Comparison of ENCODE assay signal across 16 cellular contexts in genomic region chr5:80985600-80986228, GRCh38. TPM values are rescaled to one million over a fixed set of nuclear protein-coding genes. Genes with fewer than 3 reads are reported as not detected.
DNase-seq lines count a peak whose midpoint lies in the region; ATAC-seq, FAIRE-seq and TF ChIP-seq lines count a peak whose summit lies in the region.
"Had no signal": no experiment of that assay in that cellular context is flagged by ENCODE, and none has a peak within 500 bp of the region (broad histone marks: within the 10 kb centered on the region; RNA-seq: fewer than 3 reads in every experiment).

No MANE protein-coding gene starts in this region.

- H3K4me1 ChIP-seq in gastrocnemius medialis: peaks cover 0 to 4% of the 10 kb centered on the region in 2 donors
- H3K4me1 ChIP-seq in osteoblast (ENCODE audit: insufficient read depth, low read length): no peaks in the 10 kb centered on the region
- H3K4me1 ChIP-seq: pancreas had no signal

- peak; percentile 37 for FAIRE-seq in GM19239 (lab: Jason Lieb, UNC)
- FAIRE-seq: astrocyte, GM12891 had no signal

- peak overlapping the region; percentile 10; the same call in 1 of the 2 replicates for H3K27ac Mint-ChIP-seq in WTC11
- no peak overlapping the region for H3K27ac Mint-ChIP-seq in natural killer cell treated with Interleukin-12 subunit alpha and Interleukin-12 subunit beta and Interleukin-15 and Interleukin-18, amount 100 ng/mL, for 72 hours
- H3K27ac Mint-ChIP-seq: activated B cell treated with CpG ODN at 0.5 μM for 24 hours, CD14-positive monocyte had no signal

- DNase-seq in GM19239 (ENCODE audit: insufficient read length, low spot score) (no peak), WTC11 (ENCODE audit: low spot score) (no peak), left cardiac atrium (no peak), gastrocnemius medialis (no peak), osteoblast (ENCODE audit: insufficient read length, low spot score, missing footprints) (no peak)
- DNase-seq in natural killer cell treated with Interleukin-12 subunit alpha and Interleukin-12 subunit beta and Interleukin-15 and Interleukin-18, amount 100 ng/mL, for 72 hours (ENCODE audit: low spot score): no peak
- no peak for DNase-seq in activated T-cell treated with anti-CD3 and anti-CD28 coated beads, Interleukin-2, amount 50 U/mL, for 1 hour
- DNase-seq: activated B cell treated with CpG ODN at 0.5 μM for 24 hours; NCI-H1930; NCI-H524; pancreas; PC-9; stimulated activated CD4-positive, alpha-beta T cell treated with anti-CD3 and anti-CD28 coated beads, Interleukin-15, amount 100 ng/mL, for 24 hours had no signal

- no peak for ATAC-seq in WTC11
- peak; percentile 27 to 36 for ATAC-seq in left cardiac atrium
- ATAC-seq in gastrocnemius medialis: peak in 1 of 2 donors; percentile 57
- ATAC-seq in natural killer cell treated with Interleukin-12 subunit alpha and Interleukin-12 subunit beta and Interleukin-15 and Interleukin-18, amount 100 ng/mL, for 72 hours: no peak
- ATAC-seq: pancreas had no signal

- peak in 1 of 2 donors; percentile 43 for TF ChIP-seq POLR2A in gastrocnemius medialis (IDR thresholded peaks at IDR 0.05)

- H3K36me3 Mint-ChIP-seq in WTC11: no peaks in the 10 kb centered on the region
- H3K36me3 Mint-ChIP-seq in natural killer cell treated with Interleukin-12 subunit alpha and Interleukin-12 subunit beta and Interleukin-15 and Interleukin-18, amount 100 ng/mL, for 72 hours: no peaks in the 10 kb centered on the region
- H3K36me3 Mint-ChIP-seq: CD14-positive monocyte had no signal

- no peak overlapping the region for H3K4me3 Mint-ChIP-seq in WTC11
- no peak overlapping the region for H3K4me3 Mint-ChIP-seq in natural killer cell treated with Interleukin-12 subunit alpha and Interleukin-12 subunit beta and Interleukin-15 and Interleukin-18, amount 100 ng/mL, for 72 hours
- H3K4me3 Mint-ChIP-seq: activated B cell treated with CpG ODN at 0.5 μM for 24 hours, CD14-positive monocyte had no signal

- POLR2A ChIA-PET in WTC11 (lab: Charles Lee): no interaction called here

- H3K9me3 ChIP-seq in gastrocnemius medialis (no peaks in the 10 kb centered on the region), osteoblast (ENCODE audit: low read depth, low read length) (no peaks in the 10 kb centered on the region)
- H3K9me3 ChIP-seq: pancreas had no signal

- in situ Hi-C loops in gastrocnemius medialis (cut with MboI; ENCODE audit: low sequenced_read_pairs in 4 of 4): no loop called here

- TF ChIP-seq CTCF in WTC11 (IDR thresholded peaks at IDR 0.05) (no peak), gastrocnemius medialis (IDR thresholded peaks at IDR 0.05 in 4 of 5, conservative IDR thresholded peaks at IDR 0.05 in 1 of 5) (no peak), osteoblast (IDR thresholded peaks at IDR 0.05; ENCODE audit: extremely low read depth, low read depth, low read length) (no peak)

- H3K27me3 ChIP-seq in gastrocnemius medialis (no peaks in the 10 kb centered on the region), osteoblast (ENCODE audit: insufficient read depth, low read length) (peaks cover 7% of the 10 kb centered on the region)
- H3K27me3 ChIP-seq: pancreas had no signal

- no peak overlapping the region for H3K4me2 ChIP-seq in osteoblast (ENCODE audit: insufficient read depth, low read length)
- H3K4me2 ChIP-seq: PC-9 had no signal

- H3K79me2 ChIP-seq in osteoblast (ENCODE audit: insufficient read depth, low read length): no peaks in the 10 kb centered on the region

- intact Hi-C loops in left cardiac atrium (cut with DNase I): no loop called here
- intact Hi-C loops in gastrocnemius medialis (cut with DNase I; ENCODE audit: low total_unique reads): no loop called here

- peak overlapping the region in 2 of 4 donors; percentile 1 to 32 for H3K4me3 ChIP-seq in gastrocnemius medialis
- H3K4me3 ChIP-seq in osteoblast (ENCODE audit: insufficient read depth, low read length): no peak overlapping the region
- H3K4me3 ChIP-seq: pancreas, PC-9 had no signal

- no peaks in the 10 kb centered on the region for H3K27me3 Mint-ChIP-seq in WTC11 (ENCODE audit: low read depth)
- no peaks in the 10 kb centered on the region for H3K27me3 Mint-ChIP-seq in natural killer cell treated with Interleukin-12 subunit alpha and Interleukin-12 subunit beta and Interleukin-15 and Interleukin-18, amount 100 ng/mL, for 72 hours

- CTCF ChIA-PET in WTC11 (lab: Charles Lee): no interaction called here

- H3K9me3 Mint-ChIP-seq in WTC11: peaks cover 3% of the 10 kb centered on the region
- H3K9me3 Mint-ChIP-seq in natural killer cell treated with Interleukin-12 subunit alpha and Interleukin-12 subunit beta and Interleukin-15 and Interleukin-18, amount 100 ng/mL, for 72 hours: no peaks in the 10 kb centered on the region
- H3K9me3 Mint-ChIP-seq: activated B cell treated with CpG ODN at 0.5 μM for 24 hours had no signal

- no peaks in the 10 kb centered on the region for H4K20me1 ChIP-seq in osteoblast (ENCODE audit: insufficient read depth, low read length)

- no peaks in the 10 kb centered on the region for H3K36me3 ChIP-seq in gastrocnemius medialis
- H3K36me3 ChIP-seq in osteoblast (ENCODE audit: insufficient read depth, low read length): no peaks in the 10 kb centered on the region
- H3K36me3 ChIP-seq: pancreas had no signal

- H3K4me1 Mint-ChIP-seq in WTC11: peaks cover 40% of the 10 kb centered on the region
- H3K4me1 Mint-ChIP-seq in natural killer cell treated with Interleukin-12 subunit alpha and Interleukin-12 subunit beta and Interleukin-15 and Interleukin-18, amount 100 ng/mL, for 72 hours (ENCODE audit: low read depth in 2 of 2): peaks cover 6% of the 10 kb centered on the region in 2 donors
- H3K4me1 Mint-ChIP-seq: activated B cell treated with CpG ODN at 0.5 μM for 24 hours, CD14-positive monocyte had no signal

- H3K27ac ChIP-seq in gastrocnemius medialis: peak overlapping the region; percentile 51 to 62 (median 59)
- no peak overlapping the region for H3K27ac ChIP-seq in osteoblast (ENCODE audit: low read depth, low read length)
- H3K27ac ChIP-seq: pancreas, PC-9 had no signal

- no peak overlapping the region for H2AFZ ChIP-seq in osteoblast (ENCODE audit: low read length)
- H2AFZ ChIP-seq: PC-9 had no signal

TF ChIP-seq in WTC11, 78 proteins besides CTCF, POLR2A, EP300 and RAD21 (continues in another document):
- TF ChIP-seq, protein P1, sequence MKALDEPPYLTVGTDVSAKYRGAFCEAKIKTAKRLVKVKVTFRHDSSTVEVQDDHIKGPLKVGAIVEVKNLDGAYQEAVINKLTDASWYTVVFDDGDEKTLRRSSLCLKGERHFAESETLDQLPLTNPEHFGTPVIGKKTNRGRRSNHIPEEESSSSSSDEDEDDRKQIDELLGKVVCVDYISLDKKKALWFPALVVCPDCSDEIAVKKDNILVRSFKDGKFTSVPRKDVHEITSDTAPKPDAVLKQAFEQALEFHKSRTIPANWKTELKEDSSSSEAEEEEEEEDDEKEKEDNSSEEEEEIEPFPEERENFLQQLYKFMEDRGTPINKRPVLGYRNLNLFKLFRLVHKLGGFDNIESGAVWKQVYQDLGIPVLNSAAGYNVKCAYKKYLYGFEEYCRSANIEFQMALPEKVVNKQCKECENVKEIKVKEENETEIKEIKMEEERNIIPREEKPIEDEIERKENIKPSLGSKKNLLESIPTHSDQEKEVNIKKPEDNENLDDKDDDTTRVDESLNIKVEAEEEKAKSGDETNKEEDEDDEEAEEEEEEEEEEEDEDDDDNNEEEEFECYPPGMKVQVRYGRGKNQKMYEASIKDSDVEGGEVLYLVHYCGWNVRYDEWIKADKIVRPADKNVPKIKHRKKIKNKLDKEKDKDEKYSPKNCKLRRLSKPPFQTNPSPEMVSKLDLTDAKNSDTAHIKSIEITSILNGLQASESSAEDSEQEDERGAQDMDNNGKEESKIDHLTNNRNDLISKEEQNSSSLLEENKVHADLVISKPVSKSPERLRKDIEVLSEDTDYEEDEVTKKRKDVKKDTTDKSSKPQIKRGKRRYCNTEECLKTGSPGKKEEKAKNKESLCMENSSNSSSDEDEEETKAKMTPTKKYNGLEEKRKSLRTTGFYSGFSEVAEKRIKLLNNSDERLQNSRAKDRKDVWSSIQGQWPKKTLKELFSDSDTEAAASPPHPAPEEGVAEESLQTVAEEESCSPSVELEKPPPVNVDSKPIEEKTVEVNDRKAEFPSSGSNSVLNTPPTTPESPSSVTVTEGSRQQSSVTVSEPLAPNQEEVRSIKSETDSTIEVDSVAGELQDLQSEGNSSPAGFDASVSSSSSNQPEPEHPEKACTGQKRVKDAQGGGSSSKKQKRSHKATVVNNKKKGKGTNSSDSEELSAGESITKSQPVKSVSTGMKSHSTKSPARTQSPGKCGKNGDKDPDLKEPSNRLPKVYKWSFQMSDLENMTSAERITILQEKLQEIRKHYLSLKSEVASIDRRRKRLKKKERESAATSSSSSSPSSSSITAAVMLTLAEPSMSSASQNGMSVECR (CRISPR knock-in tag; IDR thresholded peaks at IDR 0.05; ENCODE audit: borderline replicate concordance): no peak
- TF ChIP-seq FOXK1 (CRISPR knock-in tag; IDR thresholded peaks at IDR 0.05): no peak
- TF ChIP-seq TEAD4 (CRISPR knock-in tag; IDR thresholded peaks at IDR 0.05): no peak
- no peak for TF ChIP-seq ATF2 (CRISPR knock-in tag; IDR thresholded peaks at IDR 0.05; ENCODE audit: borderline replicate concordance, low read depth)
- no peak for TF ChIP-seq MYBL2 (CRISPR knock-in tag; IDR thresholded peaks at IDR 0.05)
- no peak for TF ChIP-seq SMAD3 (CRISPR knock-in tag; IDR thresholded peaks at IDR 0.05; ENCODE audit: borderline replicate concordance)
- no peak for TF ChIP-seq CREB1 (CRISPR knock-in tag; IDR thresholded peaks at IDR 0.05)
- TF ChIP-seq NFE2L1 (CRISPR knock-in tag; IDR thresholded peaks at IDR 0.05): no peak

RNA-seq across cellular contexts. Expression of gene RASGRF2, which starts 25.6 kb away (rescaled TPM):
- total RNA-seq in WTC11 (2021) (13.9 to 17.6 TPM (median 14.8 TPM) in 3 replicates), left cardiac atrium (10 to 100 TPM in 1 of 2 donors, 1 to 10 TPM in 1; 9.6 to 12.2 TPM), gastrocnemius medialis (1 to 10 TPM; 3.6 to 6.3 (median 4.8) TPM), osteoblast (under 0.01 and 0.29 TPM in 2 replicates)
- 1 to 10 TPM; 2.3 to 6.7 TPM for total RNA-seq in natural killer cell treated with Interleukin-12 subunit alpha and Interleukin-12 subunit beta and Interleukin-15 and Interleukin-18, amount 100 ng/mL, for 72 hours

Comparison
In these comparisons a context has a peak if more than half of its experiments do, and no peak if none do; other contexts are left out.
1. ATAC-seq: peak in left cardiac atrium (2 of 2); none in WTC11 (single experiment) and natural killer cell treated with Interleukin-12 subunit alpha and Interleukin-12 subunit beta and Interleukin-15 and Interleukin-18, amount 100 ng/mL, for 72 hours (0 of 2).